In genomic region chr6:30763618-30764489, GRCh38 we compare ENCODE assay signal across 8 cellular contexts. TPM values are rescaled to one million over a fixed set of nuclear protein-coding genes. Genes with fewer than 3 reads are reported as not detected.
A peak's percentile ranks its signal among the peaks of the same experiment; 100 is the strongest.
DNase-seq lines count a peak whose midpoint lies in the region; ATAC-seq and FAIRE-seq lines count a peak whose summit lies in the region.

No MANE protein-coding gene starts in this region.

- no peak for FAIRE-seq in small intestine (lab: Jason Lieb, UNC)

- H3K27me3 ChIP-seq in small intestine (ENCODE audit: control insufficient read depth in 2 of 2, insufficient read depth in 2 of 2, low read length in 2 of 2) (no peaks in the 10 kb centered on the region), MG63 (no peaks in the 10 kb centered on the region)

- DNase-seq in ACHN (peak; percentile 71), RPMI7951 (ENCODE audit: low read depth) (peak; percentile 76), glomerular visceral epithelial cell (ENCODE audit: extremely low spot score) (peak; percentile 78), small intestine (peak; percentile 61), MG63 (no peak), T1000 (lab: John Stamatoyannopoulos, UW) (no peak)

- WGBS in small intestine, 3 donors, result 24 to 36% (median 33%) methylated on average over 8 of the region's 8 CpGs

- H3K9me3 ChIP-seq in small intestine (ENCODE audit: control insufficient read depth, low read depth), result no peaks in the 10 kb centered on the region
- no peaks in the 10 kb centered on the region for H3K9me3 ChIP-seq in MG63

- H3K4me3 ChIP-seq in small intestine (ENCODE audit: low read depth in 1 of 2, low read length in 2 of 2), result no peak overlapping the region
- no peak overlapping the region for H3K4me3 ChIP-seq in MG63

- in situ Hi-C loops in ACHN (cut with HindIII; ENCODE audit: low pct_ligation_motif_present, low pct_unique_long_range_greater_than_20kb, low sequenced_read_pairs), result no loop called here

- no peaks in the 10 kb centered on the region for H3K36me3 ChIP-seq in small intestine (ENCODE audit: control insufficient read depth in 2 of 2, insufficient read depth in 2 of 2, low read length in 2 of 2)
- H3K36me3 ChIP-seq in MG63, result no peaks in the 10 kb centered on the region

- ATAC-seq in GM19372 (IDR thresholded peaks at IDR 0.05; ENCODE audit: low read depth, unreplicated experiment) (peak; percentile 37), HG02938 (IDR thresholded peaks at IDR 0.05; ENCODE audit: unreplicated experiment) (no peak)

- peaks cover 3 to 15% of the 10 kb centered on the region in 2 donors for H3K4me1 ChIP-seq in small intestine (ENCODE audit: control insufficient read depth in 2 of 2, insufficient read depth in 1 of 2, low read depth in 1 of 2, low read length in 1 of 2)

- peak overlapping the region in 1 of 2 donors; percentile 64 for H3K27ac ChIP-seq in small intestine (ENCODE audit: low read depth in 1 of 2, low read length in 1 of 2)

RNA-seq across cellular contexts. Expression of gene IER3, which starts 19.5 kb away (rescaled TPM):
- total RNA-seq in RPMI7951 (2014; rRNA removed; shearing (Covaris generic)), result 377 and 410 TPM in 2 replicates
- polyA plus RNA-seq in small intestine, result 10 to 100 TPM; 13.6 to 69.5 (median 15.7) TPM
- 53.6 and 54.6 TPM in 2 replicates for total RNA-seq in MG63 (2014; rRNA removed; shearing (Covaris generic); ENCODE audit: low replicate concordance)

RNA-seq across cellular contexts. Expression of gene FLOT1, which starts 21.4 kb away (rescaled TPM):
- 108 and 118 TPM in 2 replicates for total RNA-seq in RPMI7951 (2014; rRNA removed; shearing (Covaris generic))
- polyA plus RNA-seq in small intestine, result 100 to 1,000 TPM; 134 to 166 (median 153) TPM
- 111 and 137 TPM in 2 replicates for total RNA-seq in MG63 (2014; rRNA removed; shearing (Covaris generic); ENCODE audit: low replicate concordance)

RNA-seq across cellular contexts. Expression of gene TUBB, which starts 43.7 kb away (rescaled TPM):
- total RNA-seq in RPMI7951 (2014; rRNA removed; shearing (Covaris generic)), result 1,269 and 1,837 TPM in 2 replicates
- polyA plus RNA-seq in small intestine, result 100 to 1,000 TPM in 1 of 3 donors, 10 to 100 TPM in 2; 47.0 to 306 (median 70.5) TPM
- total RNA-seq in MG63 (2014; rRNA removed; shearing (Covaris generic); ENCODE audit: low replicate concordance), result 241 and 386 TPM in 2 replicates

RNA-seq across cellular contexts. Expression of gene MDC1, which starts 46.8 kb away (rescaled TPM):
- 6.4 and 13.6 TPM in 2 replicates for total RNA-seq in RPMI7951 (2014; rRNA removed; shearing (Covaris generic))
- polyA plus RNA-seq in small intestine, result 10 to 100 TPM in 1 of 3 donors, 1 to 10 TPM in 2; 1.8 to 12.1 (median 3.2) TPM
- total RNA-seq in MG63 (2014; rRNA removed; shearing (Covaris generic); ENCODE audit: low replicate concordance), result 5.4 and 10.8 TPM in 2 replicates

Comparison
In these comparisons a context has a peak if more than half of its experiments do, and no peak if none do; other contexts are left out.
1. DNase-seq: peak in ACHN (single experiment), RPMI7951 (single experiment), glomerular visceral epithelial cell (single experiment) and small intestine (single experiment); none in MG63 (single experiment) and T1000 (single experiment).